Comparison of ENCODE assay signal across 16 cellular contexts in genomic region chr1:46606255-46606965, GRCh38. TPM values are rescaled to one million over a fixed set of nuclear protein-coding genes. Genes with fewer than 3 reads are reported as not detected.
DNase-seq lines count a peak whose midpoint lies in the region; ATAC-seq and TF ChIP-seq lines count a peak whose summit lies in the region.
"Had no signal": no experiment of that assay in that cellular context is flagged by ENCODE, and none has a peak within 500 bp of the region (broad histone marks: within the 10 kb centered on the region; RNA-seq: fewer than 3 reads in every experiment).

No MANE protein-coding gene starts in this region.

- no peak overlapping the region for H3K27ac ChIP-seq in CD4-positive, CD25-positive, alpha-beta regulatory T cell (ENCODE audit: insufficient read depth, low read length, poor library complexity, severe bottlenecking)
- H3K27ac ChIP-seq in suprapubic skin: no peak overlapping the region

- no peaks in the 10 kb centered on the region for H3K27me3 ChIP-seq in CD4-positive, CD25-positive, alpha-beta regulatory T cell (ENCODE audit: control insufficient read depth, insufficient read depth, low read length)
- no peaks in the 10 kb centered on the region for H3K27me3 ChIP-seq in suprapubic skin

- TF ChIP-seq CTCF in foreskin fibroblast (IDR thresholded peaks at IDR 0.05; ENCODE audit: low read depth, low read length): no peak
- TF ChIP-seq CTCF in suprapubic skin (IDR thresholded peaks at IDR 0.05): no peak

- H3K4me1 ChIP-seq in CD4-positive, CD25-positive, alpha-beta regulatory T cell (ENCODE audit: control insufficient read depth, insufficient read depth, low read length, poor library complexity, severe bottlenecking): peaks cover 26% of the 10 kb centered on the region
- peaks cover 56% of the 10 kb centered on the region for H3K4me1 ChIP-seq in suprapubic skin

- no peak for DNase-seq in CD4-positive, CD25-positive, alpha-beta regulatory T cell
- DNase-seq in DMS53 (lab: John Stamatoyannopoulos, UW): peak; percentile 95
- DNase-seq in NCI-H774 (lab: John Stamatoyannopoulos, UW): peak; percentile 25
- peak; percentile 46 to 71 for DNase-seq in foreskin fibroblast
- no peak for DNase-seq in suprapubic skin (ENCODE audit: low spot score in 2 of 2)
- no peak for DNase-seq in stimulated activated CD4-positive, alpha-beta T cell treated with anti-CD3 and anti-CD28 coated beads, Interleukin-2, amount 100 ng/mL, for 48 hours
- DNase-seq in germinal center (ENCODE audit: low spot score): no peak
- DNase-seq: activated CD4-positive, alpha-beta T cell treated with anti-CD3 and anti-CD28 coated beads for 48 hours; CD8-positive, alpha-beta T cell; KBM-7; NCI-H526; occipital lobe; stimulated activated naive CD4-positive, alpha-beta T cell had no signal

- no peaks in the 10 kb centered on the region for H3K9me3 Mint-ChIP-seq in CD4-positive, CD25-positive, alpha-beta regulatory T cell
- H3K9me3 Mint-ChIP-seq: CD8-positive, alpha-beta T cell had no signal

- no peak for TF ChIP-seq EP300 in suprapubic skin (IDR thresholded peaks at IDR 0.05)

- H3K4me3 Mint-ChIP-seq in CD4-positive, CD25-positive, alpha-beta regulatory T cell: peak overlapping the region in 3 of 4 donors; percentile 32 to 82 (median 53)

- no peak overlapping the region for H3K27ac Mint-ChIP-seq in CD4-positive, CD25-positive, alpha-beta regulatory T cell

- ATAC-seq in CD4-positive, CD25-positive, alpha-beta regulatory T cell (ENCODE audit: low read depth in 2 of 2): no peak
- ATAC-seq in HG02798 (IDR thresholded peaks at IDR 0.05; ENCODE audit: poor library complexity, unreplicated experiment): no peak
- ATAC-seq: CD8-positive, alpha-beta T cell; left lobe of liver had no signal

- 91% methylated on average over 2 of the region's 2 CpGs for WGBS in suprapubic skin

- peaks cover 26% of the 10 kb centered on the region for H3K36me3 ChIP-seq in CD4-positive, CD25-positive, alpha-beta regulatory T cell (ENCODE audit: control insufficient read depth, insufficient read depth, low read length)
- H3K36me3 ChIP-seq in suprapubic skin: peaks cover 26% of the 10 kb centered on the region

- no peaks in the 10 kb centered on the region for H3K27me3 Mint-ChIP-seq in CD4-positive, CD25-positive, alpha-beta regulatory T cell
- H3K27me3 Mint-ChIP-seq: activated naive CD8-positive, alpha-beta T cell had no signal

- H3K4me1 Mint-ChIP-seq in CD4-positive, CD25-positive, alpha-beta regulatory T cell: peaks cover 5 to 65% (median 37%) of the 10 kb centered on the region in 4 donors

- H3K36me3 Mint-ChIP-seq in CD4-positive, CD25-positive, alpha-beta regulatory T cell: peaks cover 32% of the 10 kb centered on the region

- no peaks in the 10 kb centered on the region for H3K9me3 ChIP-seq in CD4-positive, CD25-positive, alpha-beta regulatory T cell (ENCODE audit: control insufficient read depth in 2 of 2, low read length in 2 of 2)
- H3K9me3 ChIP-seq in suprapubic skin: no peaks in the 10 kb centered on the region

- no peak overlapping the region for H3K4me3 ChIP-seq in CD4-positive, CD25-positive, alpha-beta regulatory T cell (ENCODE audit: low read depth, low read length)
- H3K4me3 ChIP-seq in foreskin fibroblast (ENCODE audit: low read depth in 1 of 2, low read length in 2 of 2) (no peak overlapping the region), suprapubic skin (no peak overlapping the region)

- TF ChIP-seq POLR2A in suprapubic skin (IDR thresholded peaks at IDR 0.05): no peak

RNA-seq across cellular contexts. Expression of gene MKNK1, which starts 2.3 kb away (rescaled TPM):
- 45.0 TPM for total RNA-seq in CD4-positive, CD25-positive, alpha-beta regulatory T cell
- polyA plus RNA-seq in CD4-positive, CD25-positive, alpha-beta regulatory T cell: 10 to 100 TPM; 15.8 to 17.2 (median 16.7) TPM
- total RNA-seq in suprapubic skin: 10 to 100 TPM; 15.8 to 39.1 (median 27.4) TPM

RNA-seq across cellular contexts. Expression of gene MOB3C, which starts 10.2 kb away (rescaled TPM):
- 13.6 TPM for total RNA-seq in CD4-positive, CD25-positive, alpha-beta regulatory T cell
- 10 to 100 TPM in 2 of 4 donors, 1 to 10 TPM in 2; 6.4 to 16.0 (median 10.0) TPM for polyA plus RNA-seq in CD4-positive, CD25-positive, alpha-beta regulatory T cell
- total RNA-seq in suprapubic skin: 10 to 100 TPM in 3 of 4 donors, 1 to 10 TPM in 1; 8.0 to 14.1 (median 11.6) TPM

RNA-seq across cellular contexts. Expression of gene KNCN, which starts 55.0 kb away (rescaled TPM):
- not detected for total RNA-seq in CD4-positive, CD25-positive, alpha-beta regulatory T cell
- polyA plus RNA-seq in CD4-positive, CD25-positive, alpha-beta regulatory T cell: not detected
- total RNA-seq in suprapubic skin: not detected
- total RNA-seq: CD8-positive, alpha-beta T cell; left lobe of liver; occipital lobe had no signal

Comparison
In these comparisons a context has a peak if more than half of its experiments do, and no peak if none do; other contexts are left out.
1. DNase-seq: peak in DMS53 (single experiment), NCI-H774 (single experiment) and foreskin fibroblast (2 of 2); none in CD4-positive, CD25-positive, alpha-beta regulatory T cell (0 of 3), suprapubic skin (0 of 2), stimulated activated CD4-positive, alpha-beta T cell treated with anti-CD3 and anti-CD28 coated beads, Interleukin-2, amount 100 ng/mL, for 48 hours (0 of 2) and germinal center (single experiment).